ENCODE assay signal across 1 cellular context in the genomic region with DNA sequence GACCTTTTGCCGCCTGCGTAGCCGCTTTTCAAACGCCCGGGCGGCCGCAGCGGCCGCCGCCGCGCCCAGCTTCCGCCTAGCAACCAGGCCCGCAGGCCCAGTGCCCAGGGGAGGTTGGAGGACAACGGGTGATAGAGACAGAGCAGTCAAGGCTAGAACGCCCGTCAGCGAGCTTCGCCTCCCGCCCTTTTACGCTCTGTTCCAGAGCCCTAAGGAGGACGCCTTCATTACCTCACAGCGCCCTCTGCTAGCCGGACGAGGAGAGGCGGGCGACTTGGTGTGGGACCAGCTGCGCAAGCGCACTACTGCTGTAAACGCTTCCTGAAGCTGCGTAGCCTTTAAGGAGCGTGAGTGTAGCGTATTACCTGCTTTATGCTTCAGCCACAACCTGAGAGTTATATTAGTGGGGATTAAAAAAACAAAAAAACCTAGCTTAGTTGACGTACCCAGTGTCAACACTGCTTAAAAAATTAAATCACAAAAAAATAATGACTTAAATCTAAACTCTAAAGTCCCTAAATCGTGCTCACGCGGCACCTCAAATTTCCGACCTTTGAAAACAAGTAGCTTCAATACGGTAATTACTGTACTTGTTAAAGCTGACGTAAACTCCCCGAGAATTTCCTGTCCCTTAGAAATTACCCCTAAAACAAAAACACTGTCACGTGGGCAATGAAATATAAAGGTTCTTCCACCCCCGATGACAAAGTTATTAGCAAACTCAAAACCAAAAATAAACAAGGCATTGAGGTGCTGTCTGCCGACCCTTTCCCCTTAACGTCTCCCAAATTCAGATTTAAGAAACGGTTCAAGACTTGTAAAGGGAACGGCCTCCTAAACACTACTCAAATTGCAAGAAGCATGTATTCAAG.
TF ChIP-seq lines count a peak whose summit lies in the region.

Gene CEP120, minus strand, starts transcription at position 126 of the 872 bp plus-strand sequence. CDS start 405 bp downstream, outside the sequence.

TF ChIP-seq in neural cell, 6 proteins besides CTCF, POLR2A, EP300 and RAD21 (continued from another document):
- TF ChIP-seq EZH2 (IDR thresholded peaks at IDR 0.05; ENCODE audit: borderline replicate concordance, insufficient read depth, low read length, poor library complexity, severe bottlenecking) (no peak), POLR2AphosphoS5 (IDR thresholded peaks at IDR 0.05) (peak; percentile 82), MXI1 (conservative IDR thresholded peaks at IDR 0.05; ENCODE audit: poor library complexity, severe bottlenecking) (peak; percentile 85), TAF1 (IDR thresholded peaks at IDR 0.05; ENCODE audit: low read depth) (peak; percentile 60), SMC3 (conservative IDR thresholded peaks at IDR 0.05; ENCODE audit: poor library complexity) (peak; percentile 95)
